In the genomic region with DNA sequence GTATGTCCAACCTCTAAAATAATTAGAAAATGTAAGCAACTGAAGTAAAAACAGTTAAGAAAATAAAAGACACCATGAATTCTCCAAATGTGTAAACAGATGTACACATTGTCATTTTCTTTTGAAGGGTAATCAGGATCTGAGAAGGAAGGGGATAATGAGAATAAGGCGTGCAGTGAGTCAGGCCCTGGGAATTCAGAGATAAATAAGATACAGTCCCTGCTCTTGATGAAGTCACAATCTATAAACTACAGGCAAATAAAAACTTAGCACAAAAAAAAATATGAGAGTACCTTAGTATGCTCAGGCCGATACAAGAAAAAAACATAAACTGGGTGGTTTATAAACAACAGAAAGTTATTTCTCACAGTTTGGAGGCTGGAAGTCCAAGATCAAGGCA, we compare ENCODE assay signal across 14 cellular contexts.
A peak's percentile ranks its signal among the peaks of the same experiment; 100 is the strongest.
DNase-seq lines count a peak whose midpoint lies in the region; ATAC-seq lines count a peak whose summit lies in the region.
"Had no signal": no experiment of that assay in that cellular context is flagged by ENCODE, and none has a peak within 500 bp of the region (broad histone marks: within the 10 kb centered on the region; RNA-seq: fewer than 3 reads in every experiment).

No MANE protein-coding gene starts in this region.

- H3K4me1 ChIP-seq in neuronal stem cell (ENCODE audit: control insufficient read depth in 2 of 2, insufficient read depth in 1 of 2, low read depth in 1 of 2, low read length in 2 of 2): no peaks in the 10 kb centered on the region
- H3K4me1 ChIP-seq: BE2C had no signal

- H3K36me3 ChIP-seq in neuronal stem cell (replicated peaks in 1 of 2; ENCODE audit: control insufficient read depth in 2 of 2, insufficient read depth in 2 of 2, low read length in 2 of 2): no peaks in the 10 kb centered on the region
- H3K36me3 ChIP-seq: BE2C had no signal

- H2AFZ ChIP-seq in neuronal stem cell (ENCODE audit: low read length): no peak overlapping the region
- H2AFZ ChIP-seq: GM23338 had no signal

- no peak overlapping the region for H3K4me3 ChIP-seq in neuronal stem cell (ENCODE audit: low read length in 2 of 2)
- H3K4me3 ChIP-seq: A549, GM23338 had no signal

- no peak overlapping the region for H4K91ac ChIP-seq in neuronal stem cell (ENCODE audit: low read depth, low read length, poor library complexity)

- no peak overlapping the region for H2AK5ac ChIP-seq in neuronal stem cell (ENCODE audit: low read depth, low read length)

- no peak overlapping the region for H3K9ac ChIP-seq in neuronal stem cell (ENCODE audit: low read depth, low read length, poor library complexity)

- no CpG with 5 or more reads among the region's 2 CpGs for WGBS in neuronal stem cell (ENCODE audit: extremely low coverage in 2 of 2, insufficient read length in 2 of 2, insufficient replicate concordance in 1 of 2), 2 donors

- H3K27ac ChIP-seq in neuronal stem cell (replicated peaks; ENCODE audit: low read length): no peak overlapping the region
- H3K27ac ChIP-seq: A549, HL-60 had no signal

- no peak overlapping the region for H3K4ac ChIP-seq in neuronal stem cell (ENCODE audit: low read length)

- H2BK120ac ChIP-seq in neuronal stem cell (ENCODE audit: low read depth, low read length): no peak overlapping the region

- H3K18ac ChIP-seq in neuronal stem cell (ENCODE audit: low read length): no peak overlapping the region

- DNase-seq in EL (peak; percentile 49), RPMI7951 (ENCODE audit: low read depth) (peak; percentile 65), kidney tubule cell (ENCODE audit: low spot score) (peak; percentile 25), Right ventricle myocardium inferior (ENCODE audit: missing footprints) (no peak), neuronal stem cell (ENCODE audit: low spot score) (no peak), sciatic nerve (ENCODE audit: low spot score) (no peak)
- no peak for DNase-seq in activated effector memory CD4-positive, alpha-beta T cell treated with Interleukin-2 at 50 U/mL for 16 hours
- DNase-seq: BE2C; CD8-positive, alpha-beta T cell; COR-L47; H7 had no signal

- no peak overlapping the region for H3K23ac ChIP-seq in neuronal stem cell (ENCODE audit: low read depth, low read length, poor library complexity)

- H2BK15ac ChIP-seq in neuronal stem cell (ENCODE audit: low read length): no peak overlapping the region

- H4K8ac ChIP-seq in neuronal stem cell (ENCODE audit: low read depth, low read length): no peak overlapping the region

- ATAC-seq in Right ventricle myocardium inferior: no peak
- no peak for ATAC-seq in sciatic nerve
- ATAC-seq: A549; CD8-positive, alpha-beta T cell; GM23338 had no signal

- no peak overlapping the region for H2BK5ac ChIP-seq in neuronal stem cell (ENCODE audit: low read length)

- H2BK12ac ChIP-seq in neuronal stem cell (ENCODE audit: low read length): no peak overlapping the region

- H3K79me1 ChIP-seq in neuronal stem cell (ENCODE audit: low read depth, low read length): no peaks in the 10 kb centered on the region

- H3K9me3 ChIP-seq in neuronal stem cell (replicated peaks in 1 of 2; ENCODE audit: control insufficient read depth in 2 of 2, insufficient read depth in 1 of 2, low read depth in 1 of 2, low read length in 2 of 2): no peaks in the 10 kb centered on the region
- H3K9me3 ChIP-seq: A549, BE2C had no signal

- intact Hi-C loops in Right ventricle myocardium inferior (cut with DNase I) (no loop called here), sciatic nerve (cut with DNase I) (no loop called here)

- H3K4me2 ChIP-seq in neuronal stem cell (ENCODE audit: insufficient read depth, low read length, poor library complexity, severe bottlenecking): no peak overlapping the region
- H3K4me2 ChIP-seq: A549, GM23338 had no signal

- no peak overlapping the region for H3K14ac ChIP-seq in neuronal stem cell (ENCODE audit: low read length)

- no peaks in the 10 kb centered on the region for H3K27me3 ChIP-seq in neuronal stem cell (ENCODE audit: control insufficient read depth in 3 of 3, insufficient read depth in 3 of 3, low read depth in 1 of 3, low read length in 3 of 3)
- H3K27me3 ChIP-seq: BE2C had no signal

Comparison
In these comparisons a context has a peak if more than half of its experiments do, and no peak if none do; other contexts are left out.
1. DNase-seq: peak in EL (single experiment), RPMI7951 (single experiment) and kidney tubule cell (single experiment); none in activated effector memory CD4-positive, alpha-beta T cell treated with Interleukin-2 at 50 U/mL for 16 hours (single experiment), Right ventricle myocardium inferior (single experiment), neuronal stem cell (single experiment) and sciatic nerve (single experiment).